ENCODE assay signal across 3 cellular contexts in the genomic region with DNA sequence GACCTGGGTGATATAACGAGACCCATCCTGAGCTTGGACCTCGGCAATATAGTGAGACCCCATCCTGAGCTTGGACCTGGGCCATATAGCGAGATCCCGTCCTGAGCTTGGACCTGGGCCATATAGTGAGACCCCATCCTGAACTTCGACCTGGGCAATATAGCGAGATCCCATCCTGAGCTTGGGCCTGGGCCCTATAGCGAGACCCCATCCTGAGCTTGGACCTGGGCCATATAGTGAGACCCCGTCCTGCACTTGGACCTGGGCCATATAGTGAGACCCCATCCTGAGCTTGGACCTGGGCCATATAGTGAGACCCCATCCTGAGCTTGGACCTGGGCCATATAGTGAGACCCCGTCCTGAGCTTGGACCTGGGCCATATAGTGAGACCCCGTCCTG. TPM values are rescaled to one million over a fixed set of nuclear protein-coding genes. Genes with fewer than 3 reads are reported as not detected.
"Had no signal": no experiment of that assay in that cellular context is flagged by ENCODE, and none has a peak within 500 bp of the region (broad histone marks: within the 10 kb centered on the region; RNA-seq: fewer than 3 reads in every experiment).

No MANE protein-coding gene starts in this region.

RNA-seq across cellular contexts. Expression of a gene that starts 22.2 kb away (rescaled TPM):
- total RNA-seq: LHCN-M2, M059J, MCF 10A had no signal
